Comparison of ENCODE assay signal across 18 cellular contexts in genomic region chrX:71581210-71581609, GRCh38. TPM values are rescaled to one million over a fixed set of nuclear protein-coding genes. Genes with fewer than 3 reads are reported as not detected.
A peak's percentile ranks its signal among the peaks of the same experiment; 100 is the strongest.
DNase-seq lines count a peak whose midpoint lies in the region; ATAC-seq, FAIRE-seq and TF ChIP-seq lines count a peak whose summit lies in the region.
"Had no signal": no experiment of that assay in that cellular context is flagged by ENCODE, and none has a peak within 500 bp of the region (broad histone marks: within the 10 kb centered on the region; RNA-seq: fewer than 3 reads in every experiment).

No MANE protein-coding gene starts in this region.

- H3K4me1 Mint-ChIP-seq in activated T-cell treated with anti-CD3 and anti-CD28 coated beads, Interleukin-2, amount 50 U/mL, for 24 hours (ENCODE audit: low read depth) = peaks cover 7% of the 10 kb centered on the region
- no peaks in the 10 kb centered on the region for H3K4me1 Mint-ChIP-seq in activated T-cell treated with anti-CD3 and anti-CD28 coated beads, Interleukin-2, amount 50 U/mL, for 4 hours (ENCODE audit: low read depth)
- H3K4me1 Mint-ChIP-seq in WTC11 = peaks cover 4% of the 10 kb centered on the region; the same call in 1 of the 2 replicates

- no TSS peak for BruUV-seq in PC-3 (replicated peaks; lab: Mats Ljungman, UMichigan)

- CTCF ChIA-PET in A549 (lab: Yijun Ruan, JAX) = interaction anchor here (0.7 kb wide), 1 partner anchor 336 kb away, joined by 3 read pairs; no protein-coding TSS in a partner anchor
- CTCF ChIA-PET in WTC11 (lab: Charles Lee) = no interaction called here
- CTCF ChIA-PET in PC-3 (lab: Charles Lee) = no interaction called here

- no peaks in the 10 kb centered on the region for H3K9me3 ChIP-seq in A549
- H3K9me3 ChIP-seq in MM.1S (replicated peaks; ENCODE audit: insufficient read depth, low read length) = no peaks in the 10 kb centered on the region
- no peaks in the 10 kb centered on the region for H3K9me3 ChIP-seq in PC-3 (ENCODE audit: low read length)

- H3K4me3 ChIP-seq in A549 (no peak overlapping the region), MM.1S (ENCODE audit: low read length) (no peak overlapping the region), PC-3 (ENCODE audit: low read length) (no peak overlapping the region)
- H3K4me3 ChIP-seq: BLaER1 treated with 17β-estradiol and CSF1 and Interleukin-3, amounts not matched to agents 10 nM and 100 nM; PC-9 had no signal

- DNase-seq in activated T-cell treated with anti-CD3 and anti-CD28 coated beads, Interleukin-2, amount 50 U/mL, for 24 hours = no peak
- DNase-seq in activated T-cell treated with anti-CD3 and anti-CD28 coated beads, Interleukin-2, amount 50 U/mL, for 4 hours = no peak
- DNase-seq in A549 (ENCODE audit: low read depth in 1 of 2, low spot score in 1 of 2) (no peak), WTC11 (ENCODE audit: low spot score) (no peak), left ventricle myocardium superior (no peak), MM.1S (no peak), PC-3 (no peak)
- DNase-seq: DMS79 treated with DMSO at 0.1 percent for 48 hours, H7, NCI-H1092 treated with DMSO at 0.1 percent for 48 hours, NCI-H2081 treated with DMSO at 0.1 percent for 48 hours, NCI-H510A, NCI-H82, PC-9 had no signal

- H3K4me2 ChIP-seq in A549 (no peak overlapping the region), MM.1S (ENCODE audit: low read depth, low read length) (no peak overlapping the region), PC-3 (ENCODE audit: low read length) (no peak overlapping the region)
- H3K4me2 ChIP-seq: BLaER1 treated with 17β-estradiol and CSF1 and Interleukin-3, amounts not matched to agents 10 nM and 100 nM; PC-9 had no signal

- H4K20me1 ChIP-seq in MM.1S (ENCODE audit: insufficient read depth, low read length) (no peaks in the 10 kb centered on the region), PC-3 (ENCODE audit: low read length) (no peaks in the 10 kb centered on the region)

- intact Hi-C loops in left ventricle myocardium superior (cut with micrococcal nuclease) = no loop called here
- intact Hi-C loops in PC-3 (cut with micrococcal nuclease) = loop anchor here (10.0 kb wide), 1 partner anchor 74 kb away; no protein-coding TSS in a partner anchor

- 83% methylated on average over 5 of the region's 5 CpGs for WGBS in A549 (ENCODE audit: missing lambda C conversion rate)

- TF ChIP-seq CTCF in A549 (IDR thresholded peaks at IDR 0.05) = no peak
- no peak for TF ChIP-seq CTCF in WTC11 (IDR thresholded peaks at IDR 0.05)
- TF ChIP-seq CTCF in MM.1S (IDR thresholded peaks at IDR 0.05; ENCODE audit: low read length) = no peak
- no peak for TF ChIP-seq CTCF in PC-3 (conservative IDR thresholded peaks at IDR 0.05; ENCODE audit: low read depth, low read length)

- TF ChIP-seq EP300 in A549 (IDR thresholded peaks at IDR 0.05) = no peak

- no peak overlapping the region for H3K27ac ChIP-seq in A549
- no peak overlapping the region for H3K27ac ChIP-seq in MM.1S (ENCODE audit: low read length)
- no peak overlapping the region for H3K27ac ChIP-seq in PC-3 (ENCODE audit: low read length)
- H3K27ac ChIP-seq: BLaER1 treated with 17β-estradiol and CSF1 and Interleukin-3, amounts not matched to agents 10 nM and 100 nM had no signal

- H3K27me3 Mint-ChIP-seq in activated T-cell treated with anti-CD3 and anti-CD28 coated beads, Interleukin-2, amount 50 U/mL, for 24 hours = peaks cover 7% of the 10 kb centered on the region
- no peaks in the 10 kb centered on the region for H3K27me3 Mint-ChIP-seq in activated T-cell treated with anti-CD3 and anti-CD28 coated beads, Interleukin-2, amount 50 U/mL, for 4 hours (ENCODE audit: low read depth)
- no peaks in the 10 kb centered on the region for H3K27me3 Mint-ChIP-seq in WTC11 (ENCODE audit: low read depth)

- H3K36me3 ChIP-seq in MM.1S (replicated peaks; ENCODE audit: insufficient read depth, low read length) (no peaks in the 10 kb centered on the region), PC-3 (ENCODE audit: low read depth, low read length) (no peaks in the 10 kb centered on the region)

- H3K4me1 ChIP-seq in A549 (no peaks in the 10 kb centered on the region), MM.1S (ENCODE audit: low read length) (no peaks in the 10 kb centered on the region), PC-3 (ENCODE audit: insufficient read depth, low read length) (no peaks in the 10 kb centered on the region)
- H3K4me1 ChIP-seq: BLaER1 treated with 17β-estradiol and CSF1 and Interleukin-3, amounts not matched to agents 10 nM and 100 nM had no signal

- no peak for TF ChIP-seq RAD21 in A549 (conservative IDR thresholded peaks at IDR 0.05 in 1 of 2, IDR thresholded peaks at IDR 0.05 in 1 of 2)

- peak overlapping the region; percentile 22 for H3K27ac Mint-ChIP-seq in activated T-cell treated with anti-CD3 and anti-CD28 coated beads, Interleukin-2, amount 50 U/mL, for 24 hours
- H3K27ac Mint-ChIP-seq in WTC11 = 0 out of 2 replicates have a peak overlapping the region, but pooled peaks have one; percentile 20

- H3F3A ChIP-seq in MM.1S (ENCODE audit: insufficient read depth, low read length) (no peaks in the 10 kb centered on the region), PC-3 (ENCODE audit: low read length, unreplicated experiment) (no peaks in the 10 kb centered on the region)

- H3K9me2 ChIP-seq in MM.1S (replicated peaks; ENCODE audit: insufficient read depth, low read length) (no peaks in the 10 kb centered on the region), PC-3 (replicated peaks; ENCODE audit: low read length) (no peaks in the 10 kb centered on the region)

- H3K27me3 ChIP-seq in MM.1S (replicated peaks; ENCODE audit: insufficient read depth, low read length) = no peaks in the 10 kb centered on the region
- H3K27me3 ChIP-seq in PC-3 (ENCODE audit: low read length) = no peaks in the 10 kb centered on the region

- peaks cover 45% of the 10 kb centered on the region for H3K36me3 Mint-ChIP-seq in activated T-cell treated with anti-CD3 and anti-CD28 coated beads, Interleukin-2, amount 50 U/mL, for 24 hours (ENCODE audit: low read depth)
- peaks cover 18% of the 10 kb centered on the region for H3K36me3 Mint-ChIP-seq in activated T-cell treated with anti-CD3 and anti-CD28 coated beads, Interleukin-2, amount 50 U/mL, for 4 hours (ENCODE audit: insufficient read depth)
- H3K36me3 Mint-ChIP-seq in WTC11 = peaks cover 12% of the 10 kb centered on the region; the same call in 1 of the 2 replicates

- FAIRE-seq in A549 (lab: Jason Lieb, UNC) = peak; percentile 88
- FAIRE-seq: A204.1 had no signal

- H3K79me2 ChIP-seq in MM.1S (ENCODE audit: low read length) = no peaks in the 10 kb centered on the region
- no peaks in the 10 kb centered on the region for H3K79me2 ChIP-seq in PC-3 (ENCODE audit: low read length)

- H3K4me3 Mint-ChIP-seq in activated T-cell treated with anti-CD3 and anti-CD28 coated beads, Interleukin-2, amount 50 U/mL, for 24 hours = no peak overlapping the region
- H3K4me3 Mint-ChIP-seq in activated T-cell treated with anti-CD3 and anti-CD28 coated beads, Interleukin-2, amount 50 U/mL, for 4 hours = no peak overlapping the region
- no peak overlapping the region for H3K4me3 Mint-ChIP-seq in WTC11

- H2AFZ ChIP-seq in MM.1S (ENCODE audit: low read length) (no peak overlapping the region), PC-3 (ENCODE audit: low read length) (no peak overlapping the region)
- H2AFZ ChIP-seq: PC-9 had no signal

- no peaks in the 10 kb centered on the region for H3K9me3 Mint-ChIP-seq in activated T-cell treated with anti-CD3 and anti-CD28 coated beads, Interleukin-2, amount 50 U/mL, for 24 hours
- H3K9me3 Mint-ChIP-seq in activated T-cell treated with anti-CD3 and anti-CD28 coated beads, Interleukin-2, amount 50 U/mL, for 4 hours = no peaks in the 10 kb centered on the region
- no peaks in the 10 kb centered on the region for H3K9me3 Mint-ChIP-seq in WTC11

- H3K9ac ChIP-seq in MM.1S (ENCODE audit: low read length) (no peak overlapping the region), PC-3 (ENCODE audit: low read length) (no peak overlapping the region)
- H3K9ac ChIP-seq: BLaER1 treated with 17β-estradiol and CSF1 and Interleukin-3, amounts not matched to agents 10 nM and 100 nM had no signal

- POLR2A ChIA-PET in A549 (lab: Yijun Ruan, JAX) = no interaction called here
- POLR2A ChIA-PET in WTC11 (lab: Charles Lee) = no interaction called here
- POLR2A ChIA-PET in PC-3 (lab: Charles Lee; ENCODE audit: unreplicated experiment) = no interaction called here

- ATAC-seq in activated T-cell treated with anti-CD3 and anti-CD28 coated beads, Interleukin-2, amount 50 U/mL, for 4 hours = no peak
- ATAC-seq in A549 = no peak
- no peak for ATAC-seq in WTC11
- ATAC-seq in left ventricle myocardium superior = peak; percentile 79
- ATAC-seq in PC-3 = no peak

- TF ChIP-seq POLR2A in A549 (IDR thresholded peaks at IDR 0.05; ENCODE audit: low read length) = no peak

RNA-seq across cellular contexts. Expression of gene GCNA, which starts 3.0 kb away (rescaled TPM):
- total RNA-seq in activated T-cell treated with anti-CD3 and anti-CD28 coated beads, Interleukin-2, amount 50 U/mL, for 4 hours = 1 to 10 TPM; 1.7 to 2.2 (median 2.1) TPM
- polyA plus RNA-seq in A549 (2011; rRNA removed) (1.5 and 1.7 TPM in 2 replicates), A549 (2017; fragmentation: RNase III; extraction: RNeasy Plus Mini Kit Qiagen cat#74134 plus additional on column Dnase treatment) (1.4 to 1.6 TPM (median 1.6 TPM) in 3 replicates)
- 0.45 and 0.61 TPM in 2 replicates for polyA plus RNA-seq in A549 (2012; cell fraction: cytosol; rRNA removed)
- 2.0 and 3.5 TPM in 2 replicates for polyA plus RNA-seq in A549 (2012; cell fraction: nucleus; rRNA removed)
- 1.0 and 2.1 TPM in 2 replicates for polyA minus RNA-seq in A549 (2011; rRNA and poly(A)+ RNA removed)
- total RNA-seq in WTC11 (2021) (1.0 to 1.6 TPM (median 1.3 TPM) in 3 replicates), left ventricle myocardium superior (1.5 TPM), PC-3 (2014; rRNA removed) (1.6 and 2.9 TPM in 2 replicates)

RNA-seq across cellular contexts. Expression of gene CXCR3, which starts 37.1 kb away (rescaled TPM):
- total RNA-seq in activated T-cell treated with anti-CD3 and anti-CD28 coated beads, Interleukin-2, amount 50 U/mL, for 4 hours = 10 to 100 TPM; 44.9 to 64.7 (median 53.1) TPM
- not detected in 2 replicates for polyA plus RNA-seq in A549 (2011; rRNA removed)
- polyA plus RNA-seq in A549 (2012; cell fraction: cytosol; rRNA removed) = not detected in 2 replicates
- not detected in 2 replicates for polyA plus RNA-seq in A549 (2012; cell fraction: nucleus; rRNA removed)
- not detected in 3 replicates for polyA plus RNA-seq in A549 (2017; fragmentation: RNase III; extraction: RNeasy Plus Mini Kit Qiagen cat#74134 plus additional on column Dnase treatment)
- polyA minus RNA-seq in A549 (2011; rRNA and poly(A)+ RNA removed) = not detected in 2 replicates
- 0.11 TPM in 1 of 3 replicates, not detected in the others for total RNA-seq in WTC11 (2021)
- 0.20 TPM for total RNA-seq in left ventricle myocardium superior
- not detected in 2 replicates for total RNA-seq in PC-3 (2014; rRNA removed)
- total RNA-seq: G401, H7, MCF 10A, PC-9 had no signal

RNA-seq across cellular contexts. Expression of gene OGT, which starts 48.3 kb away (rescaled TPM):
- total RNA-seq in activated T-cell treated with anti-CD3 and anti-CD28 coated beads, Interleukin-2, amount 50 U/mL, for 4 hours = 100 to 1,000 TPM; 150 to 198 (median 166) TPM
- polyA plus RNA-seq in A549 (2011; rRNA removed) (290 and 300 TPM in 2 replicates), A549 (2017; fragmentation: RNase III; extraction: RNeasy Plus Mini Kit Qiagen cat#74134 plus additional on column Dnase treatment) (42.7 to 47.8 TPM (median 47.3 TPM) in 3 replicates)
- 34.9 and 35.3 TPM in 2 replicates for polyA plus RNA-seq in A549 (2012; cell fraction: cytosol; rRNA removed)
- 187 and 235 TPM in 2 replicates for polyA plus RNA-seq in A549 (2012; cell fraction: nucleus; rRNA removed)
- 225 and 326 TPM in 2 replicates for polyA minus RNA-seq in A549 (2011; rRNA and poly(A)+ RNA removed)
- total RNA-seq in WTC11 (2021) (121 to 141 TPM (median 126 TPM) in 3 replicates), left ventricle myocardium superior (96.4 TPM), PC-3 (2014; rRNA removed) (94.2 and 99.8 TPM in 2 replicates)

Comparison
In these comparisons a context has a peak if more than half of its experiments do, and no peak if none do; other contexts are left out.
1. RNA of gene CXCR3, which starts 37.1 kb away (total RNA-seq): 44.9 to 64.7 TPM in activated T-cell treated with anti-CD3 and anti-CD28 coated beads, Interleukin-2, amount 50 U/mL, for 4 hours; 0.20 TPM in left ventricle myocardium superior (single experiment), 0.11 TPM in WTC11 and not detected in PC-3; every median in the first group is over 10 times any median in the second.